In genomic region chr18:11951390-11951851, GRCh38 we compare ENCODE assay signal across 23 cellular contexts. TPM values are rescaled to one million over a fixed set of nuclear protein-coding genes. Genes with fewer than 3 reads are reported as not detected.
DNase-seq lines count a peak whose midpoint lies in the region; ATAC-seq, FAIRE-seq and TF ChIP-seq lines count a peak whose summit lies in the region.
"Had no signal": no experiment of that assay in that cellular context is flagged by ENCODE, and none has a peak within 500 bp of the region (broad histone marks: within the 10 kb centered on the region; RNA-seq: fewer than 3 reads in every experiment).

No MANE protein-coding gene starts in this region.

- no peak overlapping the region for H3K27ac ChIP-seq in H1 (ENCODE audit: low read depth, low read length)
- H3K27ac ChIP-seq: foreskin keratinocyte, left lung, Peyer's patch, upper lobe of right lung had no signal

- H3K4me1 Mint-ChIP-seq in nephron progenitor cell: peaks cover 58% of the 10 kb centered on the region
- peaks cover 7% of the 10 kb centered on the region for H3K4me1 Mint-ChIP-seq in activated CD8-positive, alpha-beta T cell treated with anti-CD3 and anti-CD28 coated beads for 36 hours (ENCODE audit: low read depth)

- H2BK12ac ChIP-seq in H1 (ENCODE audit: low read depth, low read length): peak overlapping the region; percentile 96; the same call in 1 of the 2 replicates

- H3K27ac Mint-ChIP-seq in nephron progenitor cell: peak overlapping the region; percentile 53
- no peak overlapping the region for H3K27ac Mint-ChIP-seq in activated CD8-positive, alpha-beta T cell treated with anti-CD3 and anti-CD28 coated beads for 36 hours
- H3K27ac Mint-ChIP-seq: activated CD4-positive, alpha-beta T cell treated with anti-CD3 and anti-CD28 coated beads for 36 hours; CD4-positive, CD25-positive, alpha-beta regulatory T cell; stimulated activated naive CD8-positive, alpha-beta T cell treated with anti-CD3 and anti-CD28 coated beads, Interleukin-15, Interleukin-2, amounts not matched to agents 100 ng/mL and 50 ng/mL, for 24 hours had no signal

- POLR2A ChIA-PET in H1 (lab: Charles Lee; ENCODE audit: partially characterized antibody): interaction anchor here (0.5 to 5.7 kb wide), 4 partner anchors 29 to 341 kb away, joined by 3 to 29 read pairs (median 4); partner anchors contain the start of gene IMPA2
- POLR2A ChIA-PET in activated CD8-positive, alpha-beta T cell treated with anti-CD3 and anti-CD28 coated beads for 36 hours (lab: Charles Lee): interaction anchor here (0.6 kb wide), 1 partner anchor 27 kb away, joined by 3 read pairs; no protein-coding TSS in a partner anchor

- no peak overlapping the region for H2AK5ac ChIP-seq in H1 (ENCODE audit: low read depth, low read length)

- H4K91ac ChIP-seq in H1 (replicated peaks; ENCODE audit: insufficient read length, low read length): no peak overlapping the region

- H3K27me3 ChIP-seq in H1 (replicated peaks in 1 of 4; ENCODE audit: control insufficient read depth in 3 of 4, extremely low read depth in 1 of 4, insufficient read depth in 3 of 4, low read length in 3 of 4): no peaks in the 10 kb centered on the region
- H3K27me3 ChIP-seq: foreskin keratinocyte, left lung, Peyer's patch, upper lobe of right lung had no signal

- H3K56ac ChIP-seq in H1 (replicated peaks; ENCODE audit: insufficient read length, low read depth, low read length): no peak overlapping the region

- peak overlapping the region; percentile 11 for H3K4me3 Mint-ChIP-seq in nephron progenitor cell
- H3K4me3 Mint-ChIP-seq in activated CD8-positive, alpha-beta T cell treated with anti-CD3 and anti-CD28 coated beads for 36 hours: no peak overlapping the region
- H3K4me3 Mint-ChIP-seq: activated CD4-positive, alpha-beta T cell treated with anti-CD3 and anti-CD28 coated beads for 36 hours; CD4-positive, CD25-positive, alpha-beta regulatory T cell; stimulated activated naive CD8-positive, alpha-beta T cell treated with anti-CD3 and anti-CD28 coated beads, Interleukin-15, Interleukin-2, amounts not matched to agents 100 ng/mL and 50 ng/mL, for 24 hours had no signal

- no peaks in the 10 kb centered on the region for H3K79me1 ChIP-seq in H1 (ENCODE audit: low read depth, low read length)

- no peak overlapping the region for H3K4me3 ChIP-seq in H1 (ENCODE audit: extremely low read depth in 1 of 4, insufficient read depth in 2 of 4, low read depth in 3 of 4, low read length in 4 of 4)
- H3K4me3 ChIP-seq: left lung, Peyer's patch, upper lobe of right lung had no signal

- no peaks in the 10 kb centered on the region for H3K9me3 ChIP-seq in H1 (ENCODE audit: insufficient read depth in 2 of 2, low read depth in 1 of 2, low read length in 1 of 2)
- H3K9me3 ChIP-seq: upper lobe of right lung had no signal

- H3K36me3 ChIP-seq in H1 (ENCODE audit: control insufficient read depth in 2 of 4, insufficient read depth in 4 of 4, low read length in 3 of 4): no peaks in the 10 kb centered on the region
- H3K36me3 ChIP-seq: left lung, Peyer's patch, upper lobe of right lung had no signal

- H2BK20ac ChIP-seq in H1 (ENCODE audit: low read length): peak overlapping the region; percentile 66

- intact Hi-C loops in activated CD8-positive, alpha-beta T cell treated with anti-CD3 and anti-CD28 coated beads for 36 hours (cut with micrococcal nuclease): no loop called here

- FAIRE-seq in H1 (lab: Jason Lieb, UNC): no peak

- no peak overlapping the region for H3K9ac ChIP-seq in H1 (replicated peaks in 1 of 4; ENCODE audit: extremely low read depth in 1 of 4, low read depth in 3 of 4, low read length in 3 of 4)

- DNase-seq in DMS 273 treated with DMSO at 0.1 percent for 48 hours (lab: John Stamatoyannopoulos, UW): peak; percentile 18
- peak; percentile 24 for DNase-seq in NCI-H146 treated with DMSO at 0.1 percent for 48 hours (lab: John Stamatoyannopoulos, UW; ENCODE audit: unreplicated experiment)
- DNase-seq in H1 (ENCODE audit: low read depth in 1 of 2, low spot score in 2 of 2): no peak
- peak; percentile 28 for DNase-seq in nephron progenitor cell
- no peak for DNase-seq in activated CD8-positive, alpha-beta T cell treated with anti-CD3 and anti-CD28 coated beads for 36 hours
- DNase-seq in kidney glomerular epithelial cell (lab: John Stamatoyannopoulos, UW): no peak
- no peak for DNase-seq in stimulated activated CD4-positive, alpha-beta T cell treated with anti-CD3 and anti-CD28 coated beads, Interleukin-2, amount 100 ng/mL, for 48 hours
- DNase-seq: activated CD4-positive, alpha-beta T cell treated with anti-CD3 and anti-CD28 coated beads for 36 hours; activated effector memory CD4-positive, alpha-beta T cell treated with anti-CD3 and anti-CD28 coated beads, Interleukin-2, amount 50 U/mL, for 16 hours; CD4-positive, CD25-positive, alpha-beta regulatory T cell; DMS79; foreskin keratinocyte; KBM-7; left lung; MV-4-11; NCI-H2081 treated with DMSO at 0.1 percent for 48 hours; Peyer's patch; T1000; upper lobe of right lung had no signal

- no peak overlapping the region for H4K8ac ChIP-seq in H1 (ENCODE audit: extremely low read depth, insufficient read depth, low read length)

- H3K14ac ChIP-seq in H1 (ENCODE audit: insufficient read length): no peak overlapping the region

- peaks cover under 1% of the 10 kb centered on the region for H3K9me3 Mint-ChIP-seq in nephron progenitor cell
- H3K9me3 Mint-ChIP-seq in activated CD8-positive, alpha-beta T cell treated with anti-CD3 and anti-CD28 coated beads for 36 hours: no peaks in the 10 kb centered on the region
- H3K9me3 Mint-ChIP-seq: stimulated activated naive CD8-positive, alpha-beta T cell treated with anti-CD3 and anti-CD28 coated beads, Interleukin-15, Interleukin-2, amounts not matched to agents 100 ng/mL and 50 ng/mL, for 24 hours had no signal

- no peaks in the 10 kb centered on the region for H3K23me2 ChIP-seq in H1 (ENCODE audit: low read depth, low read length)

- TF ChIP-seq CTCF in H1 (IDR thresholded peaks at IDR 0.05; ENCODE audit: control extremely low read depth in 1 of 3, insufficient read depth in 1 of 3, low read depth in 1 of 3, low read length in 3 of 3) (no peak), nephron progenitor cell (IDR thresholded peaks at IDR 0.05) (no peak)
- no peak for TF ChIP-seq CTCF in activated CD8-positive, alpha-beta T cell treated with anti-CD3 and anti-CD28 coated beads for 36 hours (IDR thresholded peaks at IDR 0.05)

- H3K18ac ChIP-seq in H1 (ENCODE audit: extremely low read depth, low read length): peak overlapping the region; percentile 4; the same call in 1 of the 2 replicates

- no peaks in the 10 kb centered on the region for H3K79me2 ChIP-seq in H1 (ENCODE audit: control insufficient read depth in 1 of 2, insufficient read depth in 2 of 2, low read length in 2 of 2)

- TF ChIP-seq RAD21 in H1 (IDR thresholded peaks at IDR 0.05 in 1 of 2, conservative IDR thresholded peaks at IDR 0.05 in 1 of 2; ENCODE audit: low read depth in 2 of 2, low read length in 2 of 2): no peak

- no peak for TF ChIP-seq POLR2A in H1 (IDR thresholded peaks at IDR 0.05; ENCODE audit: control extremely low read depth in 1 of 2, low read depth in 2 of 2, low read length in 2 of 2)

- WGBS in H1 (ENCODE audit: extremely low coverage in 1 of 2, insufficient coverage in 1 of 2, insufficient read length in 1 of 2, insufficient replicate concordance in 2 of 2, low coverage in 1 of 2, low lambda C conversion rate in 2 of 2, missing lambda C conversion rate in 1 of 2), 2 experiments: 57% methylated on average over 9 of the region's 9 CpGs; no CpG with 5 or more reads in 1 of the 2 experiments

- peak overlapping the region; percentile 82 for H2BK5ac ChIP-seq in H1 (ENCODE audit: low read depth, low read length)

- no peak overlapping the region for H4K5ac ChIP-seq in H1 (ENCODE audit: insufficient read length, low read depth, low read length)

- H2BK15ac ChIP-seq in H1 (ENCODE audit: low read length): 0 out of 2 replicates have a peak overlapping the region, but pooled peaks have one; percentile 53

- H3K23ac ChIP-seq in H1 (ENCODE audit: insufficient read length): no peak overlapping the region

- H3K27me3 Mint-ChIP-seq in nephron progenitor cell (ENCODE audit: low read depth, poor library complexity): peaks cover 5% of the 10 kb centered on the region
- no peaks in the 10 kb centered on the region for H3K27me3 Mint-ChIP-seq in activated CD8-positive, alpha-beta T cell treated with anti-CD3 and anti-CD28 coated beads for 36 hours
- H3K27me3 Mint-ChIP-seq: activated CD4-positive, alpha-beta T cell treated with anti-CD3 and anti-CD28 coated beads for 36 hours; CD4-positive, CD25-positive, alpha-beta regulatory T cell; stimulated activated naive CD8-positive, alpha-beta T cell treated with anti-CD3 and anti-CD28 coated beads, Interleukin-15, Interleukin-2, amounts not matched to agents 100 ng/mL and 50 ng/mL, for 24 hours had no signal

- H2AFZ ChIP-seq in H1 (ENCODE audit: low read length): peak overlapping the region; percentile 38

- no peak overlapping the region for H3K4ac ChIP-seq in H1 (replicated peaks; ENCODE audit: insufficient read length, low read depth, low read length)

- H3K36me3 Mint-ChIP-seq in nephron progenitor cell (ENCODE audit: low read depth): no peaks in the 10 kb centered on the region
- H3K36me3 Mint-ChIP-seq in activated CD8-positive, alpha-beta T cell treated with anti-CD3 and anti-CD28 coated beads for 36 hours (ENCODE audit: low read depth): no peaks in the 10 kb centered on the region

- no peak for TF ChIP-seq EP300 in H1 (IDR thresholded peaks at IDR 0.05; ENCODE audit: borderline replicate concordance in 1 of 2, low read depth in 2 of 2, low read length in 2 of 2)

- ATAC-seq in activated CD8-positive, alpha-beta T cell treated with anti-CD3 and anti-CD28 coated beads for 36 hours: no peak
- ATAC-seq in GM21526 (IDR thresholded peaks at IDR 0.05; ENCODE audit: low FRiP score, unreplicated experiment): no peak
- ATAC-seq: activated CD4-positive, alpha-beta T cell treated with anti-CD3 and anti-CD28 coated beads for 36 hours; foreskin keratinocyte; left lung; sciatic nerve; SK-N-SH treated with all-trans-retinoic acid at 6 μM for 48 hours; upper lobe of right lung had no signal

- peak overlapping the region; percentile 4 to 26; a peak in 1 of 4 replicates for H3K4me2 ChIP-seq in H1 (ENCODE audit: insufficient read depth in 1 of 2, low read depth in 2 of 2, low read length in 2 of 2)

- CTCF ChIA-PET in H1 (lab: Charles Lee; ENCODE audit: partially characterized antibody): interaction anchor here (0.6 to 22.3 kb wide), 7 partner anchors 10 to 294 kb away, joined by 3 to 471 read pairs (median 4); no protein-coding TSS in a partner anchor
- CTCF ChIA-PET in activated CD8-positive, alpha-beta T cell treated with anti-CD3 and anti-CD28 coated beads for 36 hours (lab: Charles Lee): interaction anchor here (3.0 kb wide), 1 partner anchor 14 kb away, joined by 16 read pairs; no protein-coding TSS in a partner anchor

- no peaks in the 10 kb centered on the region for H4K20me1 ChIP-seq in H1 (replicated peaks in 1 of 2; ENCODE audit: control insufficient read depth in 1 of 2, insufficient read depth in 2 of 2, low read length in 2 of 2)

- no peak overlapping the region for H2BK120ac ChIP-seq in H1 (replicated peaks; ENCODE audit: low read depth, low read length)

- peaks cover 3 to 14% (median 6%) of the 10 kb centered on the region in 4 experiments for H3K4me1 ChIP-seq in H1 (replicated peaks in 1 of 4; ENCODE audit: control insufficient read depth in 3 of 4, insufficient read depth in 4 of 4, low read length in 3 of 4)

RNA-seq across cellular contexts. Expression of gene IMPA2, which starts 29.9 kb away (rescaled TPM):
- total RNA-seq in H1 (2021; fragmentation: NEBNext Ultra II Directional; extraction: Animal tissue kit (Norgen Biotek cat#: 25700)): 135 and 140 TPM in 2 replicates
- 102 and 146 TPM in 2 replicates for polyA plus RNA-seq in H1 (2011; rRNA removed)
- 83.6 TPM for polyA plus RNA-seq in H1 (2011; cell fraction: cytosol; rRNA removed)
- 162 TPM for polyA plus RNA-seq in H1 (2011; cell fraction: nucleus; rRNA removed)
- 132 to 157 TPM (median 152 TPM) in 4 replicates for polyA plus RNA-seq in H1 (2012, experiment 1 of 2)
- polyA plus RNA-seq in H1 (2012, experiment 2 of 2): 207 TPM
- polyA plus RNA-seq in H1 (2013, experiment 1 of 2): 90.4 TPM
- polyA plus RNA-seq in H1 (2013, experiment 2 of 2): 90.8 TPM
- polyA minus RNA-seq in H1 (2011; rRNA and poly(A)+ RNA removed): 46.3 and 73.7 TPM in 2 replicates
- polyA minus RNA-seq in H1 (2011; cell fraction: cytosol; rRNA and poly(A)+ RNA removed): 42.6 TPM
- polyA minus RNA-seq in H1 (2011; cell fraction: nucleus; rRNA and poly(A)+ RNA removed): 46.7 TPM
- total RNA-seq in activated CD8-positive, alpha-beta T cell treated with anti-CD3 and anti-CD28 coated beads for 36 hours: 10 to 100 TPM; 17.7 to 20.8 TPM

RNA-seq across cellular contexts. Expression of gene MPPE1, which starts 43.3 kb away (rescaled TPM):
- 20.9 and 22.1 TPM in 2 replicates for total RNA-seq in H1 (2021; fragmentation: NEBNext Ultra II Directional; extraction: Animal tissue kit (Norgen Biotek cat#: 25700))
- 13.1 and 13.7 TPM in 2 replicates for polyA plus RNA-seq in H1 (2011; rRNA removed)
- polyA plus RNA-seq in H1 (2011; cell fraction: cytosol; rRNA removed): 16.8 TPM
- 38.3 TPM for polyA plus RNA-seq in H1 (2011; cell fraction: nucleus; rRNA removed)
- 18.6 to 29.5 TPM (median 24.5 TPM) in 4 replicates for polyA plus RNA-seq in H1 (2012, experiment 1 of 2)
- 7.4 TPM for polyA plus RNA-seq in H1 (2012, experiment 2 of 2)
- polyA plus RNA-seq in H1 (2013, experiment 1 of 2): 17.2 TPM
- polyA plus RNA-seq in H1 (2013, experiment 2 of 2): 16.3 TPM
- 10.2 and 15.1 TPM in 2 replicates for polyA minus RNA-seq in H1 (2011; rRNA and poly(A)+ RNA removed)
- polyA minus RNA-seq in H1 (2011; cell fraction: cytosol; rRNA and poly(A)+ RNA removed): 11.2 TPM
- 28.3 TPM for polyA minus RNA-seq in H1 (2011; cell fraction: nucleus; rRNA and poly(A)+ RNA removed)
- 10 to 100 TPM; 21.7 to 22.4 TPM for total RNA-seq in activated CD8-positive, alpha-beta T cell treated with anti-CD3 and anti-CD28 coated beads for 36 hours

Comparison
In these comparisons a context has a peak if more than half of its experiments do, and no peak if none do; other contexts are left out.
1. DNase-seq: peak in DMS 273 treated with DMSO at 0.1 percent for 48 hours (single experiment), NCI-H146 treated with DMSO at 0.1 percent for 48 hours (single experiment) and nephron progenitor cell (single experiment); none in H1 (0 of 2), activated CD8-positive, alpha-beta T cell treated with anti-CD3 and anti-CD28 coated beads for 36 hours (single experiment), kidney glomerular epithelial cell (single experiment) and stimulated activated CD4-positive, alpha-beta T cell treated with anti-CD3 and anti-CD28 coated beads, Interleukin-2, amount 100 ng/mL, for 48 hours (0 of 2).